24 cellular contexts compared by ENCODE assay signal in genomic region chr15:80911821-80912220, GRCh38.
DNase-seq lines count a peak whose midpoint lies in the region; ATAC-seq and TF ChIP-seq lines count a peak whose summit lies in the region.
"Had no signal": no experiment of that assay in that cellular context is flagged by ENCODE, and none has a peak within 500 bp of the region (broad histone marks: within the 10 kb centered on the region; RNA-seq: fewer than 3 reads in every experiment).

No MANE protein-coding gene starts in this region.

- H3K4me3 ChIP-seq in RWPE2 (ENCODE audit: severe bottlenecking) = no peak overlapping the region
- H3K4me3 ChIP-seq: BLaER1 treated with 17β-estradiol and CSF1 and Interleukin-3, amounts not matched to agents 10 nM and 100 nM; GM23338 had no signal

- H3K4me1 Mint-ChIP-seq in osteocyte (ENCODE audit: unreplicated experiment) = peaks cover 4% of the 10 kb centered on the region
- H3K4me1 Mint-ChIP-seq in activated T-helper 1 cell treated with anti-CD3 and anti-CD28 coated beads, Interleukin-12 subunit alpha, Interleukin-12 subunit beta, Interleukin-2, Interleukin-4 antibody, amounts not matched to agents 30 ng/mL and 10 ng/mL and 1 ng/mL, durations not matched to agents 14 hours and 24 hours and 36 hours (ENCODE audit: low read depth) = no peaks in the 10 kb centered on the region

- no peak overlapping the region for H3K27ac ChIP-seq in RWPE2 (ENCODE audit: poor library complexity, severe bottlenecking)
- H3K27ac ChIP-seq: BLaER1 treated with 17β-estradiol and CSF1 and Interleukin-3, amounts not matched to agents 10 nM and 100 nM had no signal

- intact Hi-C loops in left colon (cut with DNase I, micrococcal nuclease) = no loop called here
- intact Hi-C loops in activated T-helper 1 cell treated with anti-CD3 and anti-CD28 coated beads, Interleukin-12 subunit alpha, Interleukin-12 subunit beta, Interleukin-2, Interleukin-4 antibody, amounts not matched to agents 30 ng/mL and 10 ng/mL and 1 ng/mL, durations not matched to agents 14 hours and 24 hours and 36 hours (cut with micrococcal nuclease) = no loop called here

- peak; percentile 31 for DNase-seq in EH (ENCODE audit: low read depth)
- DNase-seq in RWPE2 (ENCODE audit: low spot score) = no peak
- peak; percentile 18 to 32 for DNase-seq in left colon
- DNase-seq in osteocyte (ENCODE audit: extremely low spot score, unreplicated experiment) = no peak
- no peak for DNase-seq in activated T-helper 1 cell treated with anti-CD3 and anti-CD28 coated beads, Interleukin-12 subunit alpha, Interleukin-12 subunit beta, Interleukin-2, Interleukin-4 antibody, amounts not matched to agents 30 ng/mL and 10 ng/mL and 1 ng/mL, durations not matched to agents 14 hours and 24 hours and 36 hours (ENCODE audit: low spot score)
- DNase-seq in AG08395 (ENCODE audit: low spot score) = no peak
- no peak for DNase-seq in D341Med (ENCODE audit: low spot score)
- DNase-seq: AML-193; CD4-positive, alpha-beta T cell; EL; GF-D8; HCEC 1CT; KBM-7; NCI-H1105 treated with DMSO at 0.1 percent for 48 hours; NCI-H146; NCI-H1930; NCI-H2107; NCI-H446; NCI-H524 treated with DMSO at 0.1 percent for 48 hours; NCI-H774; SK-N-SH had no signal

- TF ChIP-seq CTCF in RWPE2 (IDR thresholded peaks at IDR 0.05; ENCODE audit: poor library complexity, severe bottlenecking) (no peak), osteocyte (IDR thresholded peaks at IDR 0.05) (no peak)

- H3K4me3 Mint-ChIP-seq in osteocyte (ENCODE audit: unreplicated experiment) = no peak overlapping the region
- no peak overlapping the region for H3K4me3 Mint-ChIP-seq in activated T-helper 1 cell treated with anti-CD3 and anti-CD28 coated beads, Interleukin-12 subunit alpha, Interleukin-12 subunit beta, Interleukin-2, Interleukin-4 antibody, amounts not matched to agents 30 ng/mL and 10 ng/mL and 1 ng/mL, durations not matched to agents 14 hours and 24 hours and 36 hours
- H3K4me3 Mint-ChIP-seq: CD4-positive, alpha-beta T cell; GM23338 had no signal

- H3K27me3 Mint-ChIP-seq in osteocyte (ENCODE audit: unreplicated experiment) = no peaks in the 10 kb centered on the region
- no peaks in the 10 kb centered on the region for H3K27me3 Mint-ChIP-seq in activated T-helper 1 cell treated with anti-CD3 and anti-CD28 coated beads, Interleukin-12 subunit alpha, Interleukin-12 subunit beta, Interleukin-2, Interleukin-4 antibody, amounts not matched to agents 30 ng/mL and 10 ng/mL and 1 ng/mL, durations not matched to agents 14 hours and 24 hours and 36 hours (ENCODE audit: insufficient read depth)
- H3K27me3 Mint-ChIP-seq: CD4-positive, alpha-beta T cell had no signal

- H3K4me1 ChIP-seq in RWPE2 (ENCODE audit: insufficient read depth, poor library complexity, severe bottlenecking) = peaks cover 5% of the 10 kb centered on the region
- H3K4me1 ChIP-seq: BLaER1 treated with 17β-estradiol and CSF1 and Interleukin-3, amounts not matched to agents 10 nM and 100 nM had no signal

- no peaks in the 10 kb centered on the region for H3K9me3 ChIP-seq in RWPE2 (ENCODE audit: severe bottlenecking)
- H3K9me3 ChIP-seq: SK-N-SH had no signal

- no peaks in the 10 kb centered on the region for H3K9me3 Mint-ChIP-seq in osteocyte (ENCODE audit: unreplicated experiment)
- H3K9me3 Mint-ChIP-seq in activated T-helper 1 cell treated with anti-CD3 and anti-CD28 coated beads, Interleukin-12 subunit alpha, Interleukin-12 subunit beta, Interleukin-2, Interleukin-4 antibody, amounts not matched to agents 30 ng/mL and 10 ng/mL and 1 ng/mL, durations not matched to agents 14 hours and 24 hours and 36 hours = no peaks in the 10 kb centered on the region
- H3K9me3 Mint-ChIP-seq: CD4-positive, alpha-beta T cell; GM23338 had no signal

- H3K27ac Mint-ChIP-seq in osteocyte (ENCODE audit: unreplicated experiment) = peak overlapping the region; percentile 46
- no peak overlapping the region for H3K27ac Mint-ChIP-seq in activated T-helper 1 cell treated with anti-CD3 and anti-CD28 coated beads, Interleukin-12 subunit alpha, Interleukin-12 subunit beta, Interleukin-2, Interleukin-4 antibody, amounts not matched to agents 30 ng/mL and 10 ng/mL and 1 ng/mL, durations not matched to agents 14 hours and 24 hours and 36 hours
- H3K27ac Mint-ChIP-seq: CD4-positive, alpha-beta T cell; GM23338 had no signal

- H3K27me3 ChIP-seq in RWPE2 (ENCODE audit: insufficient read depth, poor library complexity, severe bottlenecking) = no peaks in the 10 kb centered on the region
- H3K27me3 ChIP-seq: BLaER1 treated with 17β-estradiol and CSF1 and Interleukin-3, amounts not matched to agents 10 nM and 100 nM had no signal

- peaks cover 82% of the 10 kb centered on the region for H3K36me3 Mint-ChIP-seq in osteocyte (ENCODE audit: unreplicated experiment)
- no peaks in the 10 kb centered on the region for H3K36me3 Mint-ChIP-seq in activated T-helper 1 cell treated with anti-CD3 and anti-CD28 coated beads, Interleukin-12 subunit alpha, Interleukin-12 subunit beta, Interleukin-2, Interleukin-4 antibody, amounts not matched to agents 30 ng/mL and 10 ng/mL and 1 ng/mL, durations not matched to agents 14 hours and 24 hours and 36 hours (ENCODE audit: low read depth)

- 0 out of 3 replicates have a peak, but pooled peaks have one; percentile 20 for ATAC-seq in RWPE2 (ENCODE audit: low read depth)
- peak; percentile 78 for ATAC-seq in left colon
- no peak for ATAC-seq in GM21381 (IDR thresholded peaks at IDR 0.05; ENCODE audit: unreplicated experiment)
- ATAC-seq: GM23338 had no signal

- H3K36me3 ChIP-seq in RWPE2 (ENCODE audit: low read depth) = no peaks in the 10 kb centered on the region

Comparison
In these comparisons a context has a peak if more than half of its experiments do, and no peak if none do; other contexts are left out.
1. DNase-seq: peak in EH (single experiment) and left colon (2 of 2); none in RWPE2 (single experiment), osteocyte (single experiment), activated T-helper 1 cell treated with anti-CD3 and anti-CD28 coated beads, Interleukin-12 subunit alpha, Interleukin-12 subunit beta, Interleukin-2, Interleukin-4 antibody, amounts not matched to agents 30 ng/mL and 10 ng/mL and 1 ng/mL, durations not matched to agents 14 hours and 24 hours and 36 hours (single experiment), AG08395 (single experiment) and D341Med (single experiment).